8 cellular contexts compared by ENCODE assay signal in genomic region chr16:30355144-30355953, GRCh38. TPM values are rescaled to one million over a fixed set of nuclear protein-coding genes. Genes with fewer than 3 reads are reported as not detected.
DNase-seq lines count a peak whose midpoint lies in the region; ATAC-seq and TF ChIP-seq lines count a peak whose summit lies in the region.

TSS of gene CD2BP2 (minus strand) at chr16:30355308. CDS start at chr16:30354681, 627 bp downstream.

- H3K36me3 Mint-ChIP-seq in activated naive CD8-positive, alpha-beta T cell treated with anti-CD3 and anti-CD28 coated beads, Interleukin-2, amount 10 ng/mL, durations not matched to agents 7 days and 5 days: peaks cover 13% of the 10 kb centered on the region
- no peaks in the 10 kb centered on the region for H3K36me3 Mint-ChIP-seq in glutamatergic neuron (ENCODE audit: unreplicated experiment)

- peak; percentile 61 for ATAC-seq in HG02610 (IDR thresholded peaks at IDR 0.05; ENCODE audit: unreplicated experiment)
- ATAC-seq in activated naive CD8-positive, alpha-beta T cell treated with anti-CD3 and anti-CD28 coated beads, Interleukin-2, amount 10 ng/mL, durations not matched to agents 7 days and 5 days (ENCODE audit: low read depth): peak; percentile 81
- peak; percentile 93 for ATAC-seq in omental fat pad (ENCODE audit: low FRiP score)

- peak within 1 kb of the TSS; percentile 94 for H3K4me3 Mint-ChIP-seq in activated naive CD8-positive, alpha-beta T cell treated with anti-CD3 and anti-CD28 coated beads, Interleukin-2, amount 10 ng/mL, durations not matched to agents 7 days and 5 days
- peak within 1 kb of the TSS; percentile 97 for H3K4me3 Mint-ChIP-seq in glutamatergic neuron (ENCODE audit: unreplicated experiment)

- H3K27ac ChIP-seq in temporal lobe (ENCODE audit: low read depth, low read length): peak within 1 kb of the TSS; percentile 93

- peak within 1 kb of the TSS; percentile 90 for H3K27ac Mint-ChIP-seq in activated naive CD8-positive, alpha-beta T cell treated with anti-CD3 and anti-CD28 coated beads, Interleukin-2, amount 10 ng/mL, durations not matched to agents 7 days and 5 days
- H3K27ac Mint-ChIP-seq in glutamatergic neuron (ENCODE audit: unreplicated experiment): peak within 1 kb of the TSS; percentile 94

- POLR2A ChIA-PET in activated naive CD8-positive, alpha-beta T cell treated with anti-CD3 and anti-CD28 coated beads, Interleukin-2, amount 10 ng/mL, durations not matched to agents 7 days and 5 days (lab: Charles Lee): interaction anchor here (1.1 to 2.7 kb wide), 10 partner anchors 9 to 263 kb away, joined by 4 to 13 read pairs (median 6); partner anchors contain the start of genes SEPTIN1, TBC1D10B and ZNF48

- H3K9me3 Mint-ChIP-seq in activated naive CD8-positive, alpha-beta T cell treated with anti-CD3 and anti-CD28 coated beads, Interleukin-2, amount 10 ng/mL, durations not matched to agents 7 days and 5 days: no peaks in the 10 kb centered on the region
- H3K9me3 Mint-ChIP-seq in glutamatergic neuron (ENCODE audit: unreplicated experiment): peaks cover 15% of the 10 kb centered on the region

- no peaks in the 10 kb centered on the region for H3K27me3 Mint-ChIP-seq in activated naive CD8-positive, alpha-beta T cell treated with anti-CD3 and anti-CD28 coated beads, Interleukin-2, amount 10 ng/mL, durations not matched to agents 7 days and 5 days
- H3K27me3 Mint-ChIP-seq in glutamatergic neuron (ENCODE audit: unreplicated experiment): peaks cover 15% of the 10 kb centered on the region

- TF ChIP-seq CTCF in glutamatergic neuron (IDR thresholded peaks at IDR 0.05; ENCODE audit: partially characterized antibody, unreplicated experiment): no peak
- peak in 1 of 3 donors; percentile 2 for TF ChIP-seq CTCF in omental fat pad (IDR thresholded peaks at IDR 0.05)

- H3K4me1 Mint-ChIP-seq in activated naive CD8-positive, alpha-beta T cell treated with anti-CD3 and anti-CD28 coated beads, Interleukin-2, amount 10 ng/mL, durations not matched to agents 7 days and 5 days: peaks cover 31% of the 10 kb centered on the region
- peaks cover 15% of the 10 kb centered on the region for H3K4me1 Mint-ChIP-seq in glutamatergic neuron (ENCODE audit: low read depth, unreplicated experiment)

- DNase-seq in GM04503 (ENCODE audit: low read depth) (peak; percentile 99), NCI-H128 (lab: John Stamatoyannopoulos, UW; ENCODE audit: unreplicated experiment) (peak; percentile 91), SW 1271 (lab: John Stamatoyannopoulos, UW) (peak; percentile 100), glutamatergic neuron (peak; percentile 90), omental fat pad (ENCODE audit: low spot score) (peak; percentile 91)
- peak; percentile 88 for DNase-seq in activated naive CD8-positive, alpha-beta T cell treated with anti-CD3 and anti-CD28 coated beads, Interleukin-2, amount 10 ng/mL, durations not matched to agents 7 days and 5 days

RNA-seq across cellular contexts. Expression of gene CD2BP2, which starts in this region (rescaled TPM):
- total RNA-seq in activated naive CD8-positive, alpha-beta T cell treated with anti-CD3 and anti-CD28 coated beads, Interleukin-2, amount 10 ng/mL, durations not matched to agents 7 days and 5 days: 10 to 100 TPM; 71.3 to 72.5 TPM
- 77.8 TPM for total RNA-seq in glutamatergic neuron (ENCODE audit: unreplicated experiment)
- 10 to 100 TPM; 27.3 to 39.9 (median 35.4) TPM for total RNA-seq in omental fat pad
- total RNA-seq in temporal lobe: 38.6 TPM

Comparison
In these comparisons a context has a peak if more than half of its experiments do, and no peak if none do; other contexts are left out.
1. Peak in every context shown above with its lines: DNase-seq, ATAC-seq and H3K27ac ChIP-seq.